In genomic region chr12:65546528-65546927, GRCh38 we compare ENCODE assay signal across 23 cellular contexts.
DNase-seq lines count a peak whose midpoint lies in the region; ATAC-seq and TF ChIP-seq lines count a peak whose summit lies in the region.
"Had no signal": no experiment of that assay in that cellular context is flagged by ENCODE, and none has a peak within 500 bp of the region (broad histone marks: within the 10 kb centered on the region; RNA-seq: fewer than 3 reads in every experiment).

No MANE protein-coding gene starts in this region.

- H3K27ac ChIP-seq in heart right ventricle, result peak overlapping the region in 4 of 10 donors; percentile 1 to 51 (median 12)
- H3K27ac ChIP-seq in body of pancreas, result no peak overlapping the region
- H3K27ac ChIP-seq: 22Rv1; BLaER1 treated with 17β-estradiol and CSF1 and Interleukin-3, amounts not matched to agents 10 nM and 100 nM had no signal

- no peak for DNase-seq in Right ventricle myocardium inferior (ENCODE audit: missing footprints)
- no peak for DNase-seq in cardiac septum (ENCODE audit: low spot score)
- DNase-seq in HFFc6, result no peak
- DNase-seq in heart right ventricle, result peak in 1 of 2 donors; percentile 17
- DNase-seq in mesothelial cell of epicardium (ENCODE audit: low spot score in 2 of 2, unreplicated experiment in 2 of 2), result no peak
- DNase-seq in body of pancreas, result no peak
- DNase-seq in activated CD4-positive, alpha-beta T cell treated with anti-CD3 and anti-CD28 coated beads, Interleukin-2, amount 50 U/mL, for 1 hour, result no peak
- DNase-seq: ACHN; AML-193; BE2C; CD4-positive, alpha-beta T cell; CD8-positive, alpha-beta memory T cell; DMS 273 treated with DMSO at 0.1 percent for 48 hours; DMS79; EL; GDM1; H9 had no signal

- H3K36me3 Mint-ChIP-seq in HFFc6 (ENCODE audit: low read depth), result peaks cover 18% of the 10 kb centered on the region
- no peaks in the 10 kb centered on the region for H3K36me3 Mint-ChIP-seq in mesothelial cell of epicardium
- H3K36me3 Mint-ChIP-seq: CD14-positive monocyte; CD8-positive, alpha-beta memory T cell had no signal

- H3K4me1 Mint-ChIP-seq in HFFc6 (ENCODE audit: low read depth) (peaks cover 9% of the 10 kb centered on the region), mesothelial cell of epicardium (peaks cover 13% of the 10 kb centered on the region)
- H3K4me1 Mint-ChIP-seq: CD14-positive monocyte; CD8-positive, alpha-beta memory T cell; GM23338; H9 had no signal

- H3K4me3 ChIP-seq in heart right ventricle, result no peak overlapping the region
- no peak overlapping the region for H3K4me3 ChIP-seq in body of pancreas
- H3K4me3 ChIP-seq: BLaER1 treated with 17β-estradiol and CSF1 and Interleukin-3, amounts not matched to agents 10 nM and 100 nM; GM12878; GM23338 had no signal

- H3K4me3 Mint-ChIP-seq in HFFc6 (no peak overlapping the region), mesothelial cell of epicardium (no peak overlapping the region)
- H3K4me3 Mint-ChIP-seq: CD14-positive monocyte; CD4-positive, alpha-beta T cell; CD8-positive, alpha-beta memory T cell; GM23338; H9 had no signal

- H3K27me3 Mint-ChIP-seq in HFFc6 (ENCODE audit: insufficient read depth) (no peaks in the 10 kb centered on the region), mesothelial cell of epicardium (ENCODE audit: low read depth) (no peaks in the 10 kb centered on the region)
- H3K27me3 Mint-ChIP-seq: CD4-positive, alpha-beta T cell; CD8-positive, alpha-beta memory T cell had no signal

- TF ChIP-seq CTCF in HFFc6 (IDR thresholded peaks at IDR 0.05) (no peak), heart right ventricle (IDR thresholded peaks at IDR 0.05) (no peak), mesothelial cell of epicardium (IDR thresholded peaks at IDR 0.05; ENCODE audit: unreplicated experiment) (no peak), body of pancreas (IDR thresholded peaks at IDR 0.05) (no peak)

- H3K9me3 Mint-ChIP-seq in HFFc6 (peaks cover 14% of the 10 kb centered on the region), mesothelial cell of epicardium (peaks cover 13% of the 10 kb centered on the region)
- H3K9me3 Mint-ChIP-seq: CD4-positive, alpha-beta T cell had no signal

- H3K27ac Mint-ChIP-seq in HFFc6 (peak overlapping the region; percentile 44), mesothelial cell of epicardium (peak overlapping the region; percentile 49)
- H3K27ac Mint-ChIP-seq: CD14-positive monocyte; CD4-positive, alpha-beta T cell; CD8-positive, alpha-beta memory T cell; GM23338; H9 had no signal

- ATAC-seq in Right ventricle myocardium inferior, result peak; percentile 59
- peak in 5 of 8 donors; percentile 55 to 70 (median 67) for ATAC-seq in heart right ventricle
- ATAC-seq in body of pancreas, result no peak
- no peak for ATAC-seq in GM21723 (IDR thresholded peaks at IDR 0.05; ENCODE audit: unreplicated experiment)
- ATAC-seq: GM12878, GM23338 had no signal

- H3K9me3 ChIP-seq in heart right ventricle (peaks cover 0 to under 1% (median 0%) of the 10 kb centered on the region in 11 donors), body of pancreas (no peaks in the 10 kb centered on the region)
- H3K9me3 ChIP-seq: BE2C had no signal

- no peaks in the 10 kb centered on the region for H3K36me3 ChIP-seq in heart right ventricle
- H3K36me3 ChIP-seq in body of pancreas (replicated peaks in 1 of 2; ENCODE audit: insufficient read depth in 1 of 2, low read depth in 2 of 2), result no peaks in the 10 kb centered on the region
- H3K36me3 ChIP-seq: BE2C; BLaER1 treated with 17β-estradiol and CSF1 and Interleukin-3, amounts not matched to agents 10 nM and 100 nM had no signal

- TF ChIP-seq POLR2A in body of pancreas (IDR thresholded peaks at IDR 0.05), result no peak

- intact Hi-C loops in Right ventricle myocardium inferior (cut with DNase I), result no loop called here
- intact Hi-C loops in cardiac septum (cut with DNase I), result no loop called here
- intact Hi-C loops in heart right ventricle (cut with DNase I), result no loop called here
- intact Hi-C loops in body of pancreas (cut with DNase I), result no loop called here

- H3K27me3 ChIP-seq in heart right ventricle (no peaks in the 10 kb centered on the region), body of pancreas (no peaks in the 10 kb centered on the region)
- H3K27me3 ChIP-seq: BE2C; BLaER1 treated with 17β-estradiol and CSF1 and Interleukin-3, amounts not matched to agents 10 nM and 100 nM had no signal

- H3K4me1 ChIP-seq in heart right ventricle, result peaks cover 0 to 18% (median 0%) of the 10 kb centered on the region in 9 donors
- no peaks in the 10 kb centered on the region for H3K4me1 ChIP-seq in body of pancreas
- H3K4me1 ChIP-seq: BE2C; BLaER1 treated with 17β-estradiol and CSF1 and Interleukin-3, amounts not matched to agents 10 nM and 100 nM had no signal

- WGBS in heart right ventricle, 2 donors, result 71 to 77% methylated on average over 4 of the region's 4 CpGs
- WGBS in body of pancreas, 2 donors, result 77 to 84% methylated on average over 4 of the region's 4 CpGs

Comparison
In these comparisons a context has a peak if more than half of its experiments do, and no peak if none do; other contexts are left out.
1. ATAC-seq: peak in Right ventricle myocardium inferior (single experiment) and heart right ventricle (5 of 8); none in body of pancreas (single experiment) and GM21723 (single experiment).